Comparison of ENCODE assay signal across 10 cellular contexts in the genomic region with DNA sequence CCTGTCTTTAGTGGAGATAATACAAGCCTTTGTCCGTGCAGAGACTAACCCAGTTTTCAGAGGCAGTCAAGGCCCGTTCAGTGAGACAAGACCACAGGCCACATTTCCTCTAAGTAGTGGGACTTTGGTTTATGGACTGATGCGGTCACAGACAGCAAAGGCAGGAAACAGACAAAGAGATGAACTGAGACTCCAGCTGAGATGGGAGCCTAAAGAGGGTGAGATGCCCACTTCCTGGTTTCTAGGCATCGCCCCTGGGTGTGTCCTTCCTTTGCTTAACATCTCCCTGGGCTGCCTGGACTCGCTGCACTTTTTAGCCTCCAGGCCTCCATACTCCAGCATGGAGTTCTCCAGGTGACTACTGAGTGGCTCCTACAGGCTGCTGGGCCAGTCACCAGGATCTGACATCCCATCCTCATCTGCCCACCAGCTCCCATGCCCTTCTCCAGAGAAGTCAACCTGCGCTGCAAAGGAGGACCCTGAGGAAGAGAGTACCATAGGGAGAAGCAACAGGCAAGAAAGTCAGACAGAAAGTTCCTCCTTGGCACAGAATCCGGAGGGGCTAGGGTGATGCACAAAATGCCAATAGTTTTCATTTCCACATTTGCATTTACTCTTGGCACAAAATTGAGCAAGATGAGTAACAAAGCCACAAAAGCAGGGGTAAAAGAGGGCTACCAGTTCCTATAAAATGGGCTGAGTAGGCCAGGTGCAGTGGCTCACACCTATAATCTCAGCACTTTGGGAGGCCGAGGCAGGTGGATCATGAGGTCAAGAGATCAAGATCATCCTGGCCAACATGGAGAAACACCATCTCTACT. TPM values are rescaled to one million over a fixed set of nuclear protein-coding genes. Genes with fewer than 3 reads are reported as not detected.
DNase-seq lines count a peak whose midpoint lies in the region; ATAC-seq and TF ChIP-seq lines count a peak whose summit lies in the region.
"Had no signal": no experiment of that assay in that cellular context is flagged by ENCODE, and none has a peak within 500 bp of the region (broad histone marks: within the 10 kb centered on the region; RNA-seq: fewer than 3 reads in every experiment).

No MANE protein-coding gene starts in this region.

- WGBS in upper lobe of left lung, 2 donors = 64 to 72% methylated on average over 8 of the region's 8 CpGs

- H3K36me3 ChIP-seq in upper lobe of left lung = peaks cover 11 to 60% (median 35%) of the 10 kb centered on the region in 4 donors

- peak overlapping the region; percentile 71 to 90 (median 82) for H3K27ac ChIP-seq in upper lobe of left lung

- peak; percentile 40 for DNase-seq in stimulated activated CD4-positive, alpha-beta T cell treated with anti-CD3 and anti-CD28 coated beads, Interleukin-15, amount 100 ng/mL, for 24 hours
- DNase-seq in stimulated activated CD4-positive, alpha-beta T cell treated with anti-CD3 and anti-CD28 coated beads, Interleukin-2, amount 100 ng/mL, for 24 hours = no peak
- DNase-seq in T-helper 1 cell (peak in 3 of 5 donors; percentile 31 to 88 (median 38)), epithelial cell of esophagus (ENCODE audit: low read depth) (peak; percentile 16), upper lobe of left lung (peak in 1 of 2 donors; percentile 58), DMS153 (lab: John Stamatoyannopoulos, UW) (no peak), NCI-H2081 (lab: John Stamatoyannopoulos, UW) (no peak)
- DNase-seq: SK-N-SH had no signal

- peak in 1 of 4 donors; percentile 29 for TF ChIP-seq POLR2A in upper lobe of left lung (IDR thresholded peaks at IDR 0.05)

- no peak overlapping the region for H3K4me3 ChIP-seq in epithelial cell of esophagus (ENCODE audit: low read length)
- no peak overlapping the region for H3K4me3 ChIP-seq in upper lobe of left lung
- H3K4me3 ChIP-seq: thoracic aorta had no signal

- ATAC-seq in upper lobe of left lung (ENCODE audit: low FRiP score in 2 of 2) (no peak), GM19467 (IDR thresholded peaks at IDR 0.05; ENCODE audit: unreplicated experiment) (no peak)

- H3K27me3 ChIP-seq in upper lobe of left lung = no peaks in the 10 kb centered on the region

- H3K9me3 ChIP-seq in upper lobe of left lung = no peaks in the 10 kb centered on the region
- H3K9me3 ChIP-seq: SK-N-SH, thoracic aorta had no signal

- TF ChIP-seq CTCF in epithelial cell of esophagus (IDR thresholded peaks at IDR 0.05; ENCODE audit: insufficient read depth, low read depth, low read length, missing control alignments) = no peak
- no peak for TF ChIP-seq CTCF in upper lobe of left lung (IDR thresholded peaks at IDR 0.05)

- TF ChIP-seq EP300 in upper lobe of left lung (IDR thresholded peaks at IDR 0.05) = no peak

- peaks cover 0 to 52% (median 27%) of the 10 kb centered on the region in 4 donors for H3K4me1 ChIP-seq in upper lobe of left lung

RNA-seq across cellular contexts. Expression of a gene that starts 15.1 kb away (rescaled TPM):
- total RNA-seq in upper lobe of left lung = 100 to 1,000 TPM in 5 of 6 donors, 10 to 100 TPM in 1; 59.5 to 216 (median 130) TPM

RNA-seq across cellular contexts. Expression of a gene that starts 26.9 kb away (rescaled TPM):
- 10 to 100 TPM in 5 of 6 donors, 1 to 10 TPM in 1; 9.7 to 28.4 (median 19.0) TPM for total RNA-seq in upper lobe of left lung

RNA-seq across cellular contexts. Expression of a gene that starts 47.4 kb away (rescaled TPM):
- 10 to 100 TPM in 5 of 6 donors, 1 to 10 TPM in 1; 7.3 to 57.1 (median 27.2) TPM for total RNA-seq in upper lobe of left lung
- total RNA-seq: thoracic aorta had no signal

RNA-seq across cellular contexts. Expression of a gene that starts 56.8 kb away (rescaled TPM):
- 10 to 100 TPM; 12.7 to 36.0 (median 29.9) TPM for total RNA-seq in upper lobe of left lung

Comparison
In these comparisons a context has a peak if more than half of its experiments do, and no peak if none do; other contexts are left out.
1. DNase-seq: peak in stimulated activated CD4-positive, alpha-beta T cell treated with anti-CD3 and anti-CD28 coated beads, Interleukin-15, amount 100 ng/mL, for 24 hours (single experiment), T-helper 1 cell (3 of 5) and epithelial cell of esophagus (single experiment); none in stimulated activated CD4-positive, alpha-beta T cell treated with anti-CD3 and anti-CD28 coated beads, Interleukin-2, amount 100 ng/mL, for 24 hours (0 of 2), DMS153 (single experiment) and NCI-H2081 (0 of 2).